Comparison of ENCODE assay signal across 14 cellular contexts in the genomic region with DNA sequence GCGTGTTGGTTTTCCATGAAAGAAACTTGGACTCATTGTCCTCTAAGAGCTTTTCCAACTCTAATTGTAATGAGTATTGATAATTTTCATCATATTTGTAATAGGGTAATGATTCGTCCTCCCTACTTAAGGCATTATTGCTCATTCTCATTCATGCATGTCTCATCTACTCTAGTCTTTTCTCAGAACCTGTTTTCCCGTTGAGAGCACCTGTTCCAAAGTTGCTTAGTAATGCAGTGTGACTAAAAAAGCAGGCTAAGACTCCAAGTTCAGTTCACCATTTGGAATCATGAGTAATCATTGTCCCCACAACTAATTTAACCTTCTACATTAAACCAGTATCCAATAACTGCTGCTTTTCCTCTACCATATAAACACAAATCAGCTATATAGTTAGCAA.
DNase-seq lines count a peak whose midpoint lies in the region; ATAC-seq and FAIRE-seq lines count a peak whose summit lies in the region.
"Had no signal": no experiment of that assay in that cellular context is flagged by ENCODE, and none has a peak within 500 bp of the region (broad histone marks: within the 10 kb centered on the region; RNA-seq: fewer than 3 reads in every experiment).

No MANE protein-coding gene starts in this region.

- H3K4me3 Mint-ChIP-seq in activated T-helper 17 cell treated with anti-CD3 and anti-CD28 coated beads, Interleukin-2, amount 50 U/mL, for 72 hours = no peak overlapping the region
- H3K4me3 Mint-ChIP-seq: activated CD4-positive, alpha-beta memory T cell treated with anti-CD3 and anti-CD28 coated beads, Interleukin-2, amount 10 ng/mL, durations not matched to agents 7 days and 5 days; H9; natural killer cell treated with Interleukin-12 subunit alpha and Interleukin-12 subunit beta and Interleukin-15 and Interleukin-18, amount 100 ng/mL, for 72 hours had no signal

- FAIRE-seq in frontal cortex (lab: Jason Lieb, UNC) = no peak

- ATAC-seq in GM18868 (IDR thresholded peaks at IDR 0.05; ENCODE audit: unreplicated experiment) = peak; percentile 59
- peak; percentile 52 for ATAC-seq in HG02678 (IDR thresholded peaks at IDR 0.05; ENCODE audit: unreplicated experiment)
- ATAC-seq in activated T-helper 17 cell treated with anti-CD3 and anti-CD28 coated beads, Interleukin-2, amount 50 U/mL, for 72 hours (replicated peaks) = peak; percentile 54

- H3K27ac Mint-ChIP-seq in activated T-helper 17 cell treated with anti-CD3 and anti-CD28 coated beads, Interleukin-2, amount 50 U/mL, for 72 hours = no peak overlapping the region
- H3K27ac Mint-ChIP-seq: activated CD4-positive, alpha-beta memory T cell treated with anti-CD3 and anti-CD28 coated beads, Interleukin-2, amount 10 ng/mL, durations not matched to agents 7 days and 5 days; H9; natural killer cell treated with Interleukin-12 subunit alpha and Interleukin-12 subunit beta and Interleukin-15 and Interleukin-18, amount 100 ng/mL, for 72 hours had no signal

- peaks cover 3% of the 10 kb centered on the region for H3K4me1 Mint-ChIP-seq in activated T-helper 17 cell treated with anti-CD3 and anti-CD28 coated beads, Interleukin-2, amount 50 U/mL, for 72 hours

- H3K36me3 Mint-ChIP-seq in activated T-helper 17 cell treated with anti-CD3 and anti-CD28 coated beads, Interleukin-2, amount 50 U/mL, for 72 hours (ENCODE audit: low read depth) = peaks cover 5% of the 10 kb centered on the region
- H3K36me3 Mint-ChIP-seq: natural killer cell treated with Interleukin-12 subunit alpha and Interleukin-12 subunit beta and Interleukin-15 and Interleukin-18, amount 100 ng/mL, for 72 hours had no signal

- no peaks in the 10 kb centered on the region for H3K9me3 Mint-ChIP-seq in activated T-helper 17 cell treated with anti-CD3 and anti-CD28 coated beads, Interleukin-2, amount 50 U/mL, for 72 hours
- H3K9me3 Mint-ChIP-seq: activated CD4-positive, alpha-beta memory T cell treated with anti-CD3 and anti-CD28 coated beads, Interleukin-2, amount 10 ng/mL, durations not matched to agents 7 days and 5 days; H9; natural killer cell treated with Interleukin-12 subunit alpha and Interleukin-12 subunit beta and Interleukin-15 and Interleukin-18, amount 100 ng/mL, for 72 hours had no signal

- peak; percentile 90 for DNase-seq in renal cortical epithelial cell (ENCODE audit: low read depth)
- no peak for DNase-seq in stimulated activated CD4-positive, alpha-beta T cell treated with anti-CD3 and anti-CD28 coated beads, Interleukin-1b, Interleukin-23, amount 100 ng/mL, for 48 hours
- no peak for DNase-seq in frontal cortex (ENCODE audit: low spot score in 2 of 2)
- DNase-seq in NCI-H1694 treated with DMSO at 0.1 percent for 48 hours (lab: John Stamatoyannopoulos, UW) = no peak
- DNase-seq: activated CD4-positive, alpha-beta memory T cell treated with anti-CD3 and anti-CD28 coated beads, Interleukin-2, amount 10 ng/mL, durations not matched to agents 7 days and 5 days; anterior cingulate cortex; colonic mucosa; DND-41; H9; stimulated activated CD8-positive, alpha-beta memory T cell treated with anti-CD3 and anti-CD28 coated beads, Interleukin-4, amount 100 ng/mL, for 48 hours had no signal

- H3K27me3 Mint-ChIP-seq in activated T-helper 17 cell treated with anti-CD3 and anti-CD28 coated beads, Interleukin-2, amount 50 U/mL, for 72 hours = no peaks in the 10 kb centered on the region
- H3K27me3 Mint-ChIP-seq: activated CD4-positive, alpha-beta memory T cell treated with anti-CD3 and anti-CD28 coated beads, Interleukin-2, amount 10 ng/mL, durations not matched to agents 7 days and 5 days; natural killer cell treated with Interleukin-12 subunit alpha and Interleukin-12 subunit beta and Interleukin-15 and Interleukin-18, amount 100 ng/mL, for 72 hours had no signal
